8 cellular contexts compared by ENCODE assay signal in the genomic region with DNA sequence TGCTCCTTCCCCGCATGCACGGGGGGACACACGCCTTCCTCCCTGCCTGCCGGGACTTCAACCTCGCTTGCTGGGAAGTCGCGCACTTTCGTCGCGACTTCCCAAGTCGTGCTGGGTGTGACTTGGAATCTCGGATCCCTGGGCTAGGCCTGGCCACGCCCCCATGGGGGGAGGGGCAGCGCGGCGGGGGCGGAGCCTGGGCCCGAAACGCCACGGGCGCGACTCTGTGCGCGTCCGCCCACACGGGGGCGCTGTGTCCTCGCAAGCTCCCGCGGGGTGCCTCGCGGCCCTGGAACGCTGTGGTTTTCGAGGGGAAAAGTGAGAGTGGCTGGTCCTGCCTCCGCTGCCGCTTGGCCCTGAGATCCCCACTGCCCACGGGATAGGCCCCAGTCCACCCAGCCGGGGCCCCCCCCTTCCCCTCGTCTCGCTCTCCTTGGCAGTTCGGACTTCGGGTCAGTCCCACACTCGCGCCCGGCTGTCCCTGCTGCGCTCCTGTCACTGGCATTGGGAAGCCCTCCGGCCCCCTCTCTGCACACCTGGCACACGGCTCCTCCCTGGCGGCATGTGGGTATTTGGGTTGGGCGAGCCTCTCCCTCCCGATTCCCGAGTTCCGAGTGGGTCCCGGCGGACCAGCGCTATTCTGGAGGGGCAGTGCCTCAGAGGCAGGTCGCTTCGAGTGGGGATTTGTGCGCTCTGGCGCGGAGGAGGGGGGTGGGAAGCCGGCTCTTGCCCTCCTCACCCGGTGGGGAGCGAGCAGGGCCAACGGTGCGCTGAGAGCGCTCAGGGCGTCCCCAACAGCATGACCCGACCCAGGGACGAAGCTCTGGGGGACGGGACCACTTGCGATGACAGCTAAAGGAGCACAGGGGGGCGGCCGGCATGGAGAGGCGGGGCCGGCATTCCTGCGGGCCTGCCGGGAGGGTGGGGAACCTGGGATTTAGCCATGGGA. TPM values are rescaled to one million over a fixed set of nuclear protein-coding genes. Genes with fewer than 3 reads are reported as not detected.
A peak's percentile ranks its signal among the peaks of the same experiment; 100 is the strongest.
DNase-seq lines count a peak whose midpoint lies in the region; ATAC-seq and TF ChIP-seq lines count a peak whose summit lies in the region.

No MANE protein-coding gene starts in this region.

- ATAC-seq in HG02610 (IDR thresholded peaks at IDR 0.05; ENCODE audit: unreplicated experiment) = peak; percentile 63
- ATAC-seq in mucosa of descending colon = peak; percentile 97

- peaks cover 2% of the 10 kb centered on the region for H3K36me3 ChIP-seq in mucosa of descending colon (ENCODE audit: low read depth)

- peak overlapping the region; percentile 74 for H3K27ac ChIP-seq in epithelial cell of prostate

- TF ChIP-seq CTCF in mucosa of descending colon (IDR thresholded peaks at IDR 0.05) = peak; percentile 94

- DNase-seq in ELF-1 (ENCODE audit: low read depth, low spot score) = peak; percentile 98
- DNase-seq in NCI-H526 (lab: John Stamatoyannopoulos, UW) = peak; percentile 75 to 96
- peak; percentile 85 for DNase-seq in activated T-cell treated with anti-CD3 and anti-CD28 coated beads for 48 hours (ENCODE audit: low read depth)
- no peak for DNase-seq in epithelial cell of prostate (ENCODE audit: low read depth, low spot score)
- peak; percentile 90 to 97 (median 97) for DNase-seq in mucosa of descending colon
- DNase-seq in stimulated activated CD8-positive, alpha-beta memory T cell treated with anti-CD3 and anti-CD28 coated beads, Interleukin-2, amount 100 ng/mL, for 1 hour (ENCODE audit: low read depth in 2 of 2) = peak; percentile 74 to 81
- DNase-seq in GDM1 (lab: John Stamatoyannopoulos, UW) = no peak

- intact Hi-C loops in mucosa of descending colon (cut with DNase I, micrococcal nuclease) = no loop called here

- no peaks in the 10 kb centered on the region for H3K9me3 ChIP-seq in mucosa of descending colon

- H3K4me3 ChIP-seq in mucosa of descending colon = no peak overlapping the region

- peaks cover 20% of the 10 kb centered on the region for H3K4me1 ChIP-seq in mucosa of descending colon (ENCODE audit: low read depth)

RNA-seq across cellular contexts. Expression of gene SEC61A1, which starts 23.6 kb away (rescaled TPM):
- 100 to 1,000 TPM; 111 to 159 (median 116) TPM for total RNA-seq in mucosa of descending colon

RNA-seq across cellular contexts. Expression of gene RUVBL1, which starts 47.8 kb away (rescaled TPM):
- total RNA-seq in mucosa of descending colon = 10 to 100 TPM; 12.1 to 19.0 (median 15.6) TPM

Comparison
In these comparisons a context has a peak if more than half of its experiments do, and no peak if none do; other contexts are left out.
1. DNase-seq: peak in ELF-1 (single experiment), NCI-H526 (2 of 2), activated T-cell treated with anti-CD3 and anti-CD28 coated beads for 48 hours (single experiment), mucosa of descending colon (3 of 3) and stimulated activated CD8-positive, alpha-beta memory T cell treated with anti-CD3 and anti-CD28 coated beads, Interleukin-2, amount 100 ng/mL, for 1 hour (2 of 2); none in epithelial cell of prostate (single experiment) and GDM1 (single experiment).